1 cellular context compared by ENCODE assay signal in the genomic region with DNA sequence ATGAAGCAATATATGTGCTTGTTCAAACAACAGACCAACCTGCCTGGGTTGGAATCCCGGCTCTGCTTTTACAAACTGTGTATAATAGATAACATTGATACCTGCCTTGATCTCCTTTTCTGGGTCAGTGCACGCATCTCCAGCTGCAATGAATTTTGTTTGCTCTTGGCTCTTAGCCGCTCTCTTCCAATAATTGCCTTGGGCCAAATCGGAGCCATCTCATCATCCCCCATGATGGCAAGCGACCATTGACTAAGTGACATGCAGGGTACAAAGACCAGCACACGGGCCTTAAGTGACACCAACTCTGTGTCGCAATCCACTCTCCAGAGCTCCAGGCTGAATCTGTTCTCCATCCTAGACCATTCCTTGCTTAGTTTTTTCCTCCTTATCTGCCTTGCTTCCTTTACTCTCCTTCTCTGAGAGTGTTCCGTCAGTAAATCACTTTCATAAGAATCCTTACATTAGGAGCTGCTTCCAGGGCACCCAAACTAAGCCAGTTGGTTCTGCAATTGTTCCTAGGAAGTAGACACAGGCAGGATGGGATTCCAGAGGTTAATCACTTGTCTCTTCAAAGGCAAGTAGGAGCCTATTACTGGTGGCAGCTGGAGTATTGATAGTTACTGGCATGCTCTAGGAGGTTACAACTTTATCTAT.
TF ChIP-seq lines count a peak whose summit lies in the region.

No MANE protein-coding gene starts in this region.

TF ChIP-seq in IMR-90, 13 proteins besides CTCF, POLR2A, EP300 and RAD21:
- no peak for TF ChIP-seq USF2 (IDR thresholded peaks at IDR 0.05; ENCODE audit: low read depth, low read length)
- no peak for TF ChIP-seq BHLHE40 (IDR thresholded peaks at IDR 0.05; ENCODE audit: low read depth, low read length)
- TF ChIP-seq, protein P1, sequence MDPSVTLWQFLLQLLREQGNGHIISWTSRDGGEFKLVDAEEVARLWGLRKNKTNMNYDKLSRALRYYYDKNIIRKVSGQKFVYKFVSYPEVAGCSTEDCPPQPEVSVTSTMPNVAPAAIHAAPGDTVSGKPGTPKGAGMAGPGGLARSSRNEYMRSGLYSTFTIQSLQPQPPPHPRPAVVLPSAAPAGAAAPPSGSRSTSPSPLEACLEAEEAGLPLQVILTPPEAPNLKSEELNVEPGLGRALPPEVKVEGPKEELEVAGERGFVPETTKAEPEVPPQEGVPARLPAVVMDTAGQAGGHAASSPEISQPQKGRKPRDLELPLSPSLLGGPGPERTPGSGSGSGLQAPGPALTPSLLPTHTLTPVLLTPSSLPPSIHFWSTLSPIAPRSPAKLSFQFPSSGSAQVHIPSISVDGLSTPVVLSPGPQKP (IDR thresholded peaks at IDR 0.05; ENCODE audit: borderline replicate concordance, low read depth, low read length) = no peak
- no peak for TF ChIP-seq NFE2L2 (IDR thresholded peaks at IDR 0.05; ENCODE audit: low read depth, low read length)
- TF ChIP-seq CEBPB (IDR thresholded peaks at IDR 0.05; ENCODE audit: low read depth, low read length) = peak; percentile 74
- no peak for TF ChIP-seq MAZ (IDR thresholded peaks at IDR 0.05; ENCODE audit: borderline replicate concordance, low read depth, low read length)
- TF ChIP-seq MXI1 (IDR thresholded peaks at IDR 0.05; ENCODE audit: borderline replicate concordance, low read depth, low read length) = no peak
